In the genomic region with DNA sequence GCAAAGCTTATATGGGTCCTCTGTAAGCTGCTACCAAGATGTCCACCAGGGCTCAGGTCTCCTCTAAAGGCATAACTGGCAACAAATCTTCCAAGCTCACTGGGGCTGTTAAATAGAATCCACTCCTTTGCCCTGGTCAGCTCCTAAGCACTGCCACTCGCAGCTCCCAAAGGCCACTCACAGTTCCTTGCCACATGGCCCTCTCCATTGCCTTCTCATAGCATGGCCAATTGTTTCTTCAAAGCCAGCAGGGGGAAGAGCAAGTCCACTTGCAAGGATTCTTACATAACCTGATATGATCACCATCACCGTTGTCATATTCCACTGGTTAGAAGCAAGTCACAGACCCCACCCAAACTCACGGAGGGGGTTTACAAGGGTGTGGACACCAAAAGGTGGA, we compare ENCODE assay signal across 27 cellular contexts.
"Had no signal": no experiment of that assay in that cellular context is flagged by ENCODE, and none has a peak within 500 bp of the region (broad histone marks: within the 10 kb centered on the region; RNA-seq: fewer than 3 reads in every experiment).

No MANE protein-coding gene starts in this region.

- H3K4me1 ChIP-seq: stomach, suprapubic skin, testis, thyroid gland, tibial artery, tibial nerve, transverse colon, upper lobe of left lung, upper lobe of right lung, uterus, vagina had no signal

- H3K27ac ChIP-seq: stomach, suprapubic skin, testis, thoracic aorta, thyroid gland, tibial artery, tibial nerve, transverse colon, upper lobe of left lung, upper lobe of right lung, uterus, vagina had no signal

- H3K36me3 ChIP-seq: stomach, suprapubic skin, thoracic aorta, thyroid gland, tibial artery, tibial nerve, transverse colon, upper lobe of left lung, upper lobe of right lung, uterus, vagina had no signal

- H3K9me3 ChIP-seq: suprapubic skin, testis, thoracic aorta, thyroid gland, transverse colon, upper lobe of left lung, upper lobe of right lung, uterus, vagina had no signal

- H3K4me3 ChIP-seq: stomach, suprapubic skin, testis, thoracic aorta, thyroid gland, tibial artery, tibial nerve, transverse colon, upper lobe of left lung, upper lobe of right lung, uterus, vagina had no signal

- DNase-seq: stimulated activated CD4-positive, alpha-beta T cell treated with anti-CD3 and anti-CD28 coated beads, Interleukin-2, amount 100 ng/mL, for 48 hours; stimulated activated CD4-positive, alpha-beta T cell treated with anti-CD3 and anti-CD28 coated beads, Interleukin-4, amount 100 ng/mL, for 1 hour; stimulated activated CD4-positive, alpha-beta T cell treated with anti-CD3 and anti-CD28 coated beads, Interleukin-4, amount 100 ng/mL, for 24 hours; stimulated activated CD4-positive, alpha-beta T cell treated with anti-CD3 and anti-CD28 coated beads, Interleukin-4, amount 100 ng/mL, for 4 hours; stimulated activated CD8-positive, alpha-beta memory T cell treated with anti-CD3 and anti-CD28 coated beads, Interleukin-4, amount 100 ng/mL, for 48 hours; stimulated activated naive B cell treated with anti-CD40 and anti-IgM and Interleukin-4, amounts not matched to agents 10 μg/mL and 1 μg/mL and 100 μg/mL, for 72 hours; stimulated activated naive CD4-positive, alpha-beta T cell; stimulated activated naive CD4-positive, alpha-beta T cell treated with Interleukin-2 at 50 U/mL for 16 hours; stimulated activated naive CD8-positive, alpha-beta T cell treated with anti-CD3 and anti-CD28 coated beads, Interleukin-15, amount 100 ng/mL, for 72 hours; stimulated activated naive CD8-positive, alpha-beta T cell treated with anti-CD3 and anti-CD28 coated beads, Interleukin-15, Interleukin-2, amounts not matched to agents 100 U/mL and 50 U/mL, for 24 hours; stomach; substantia nigra; testis; thyroid gland; tibial artery; transverse colon; trophoblast cell; upper lobe of left lung; upper lobe of right lung; uterus had no signal

- H3K27me3 ChIP-seq: stomach, suprapubic skin, testis, thyroid gland, tibial artery, tibial nerve, transverse colon, upper lobe of left lung, upper lobe of right lung, uterus, vagina had no signal

- ATAC-seq: stimulated activated effector memory CD8-positive, alpha-beta T cell treated with anti-CD3 and anti-CD28 coated beads, Interleukin-12 subunit alpha, Interleukin-12 subunit beta, amount 100 ng/mL, for 72 hours; stimulated activated memory B cell treated with anti-CD40 and anti-IgM and Interleukin-4, amounts not matched to agents 10 μg/mL and 1 μg/mL and 100 μg/mL, for 72 hours; stimulated activated naive B cell treated with anti-CD40 and anti-IgM and Interleukin-4, amounts not matched to agents 10 μg/mL and 1 μg/mL and 100 μg/mL, for 72 hours; stimulated activated naive CD8-positive, alpha-beta T cell treated with anti-CD3 and anti-CD28 coated beads, Interleukin-15, amount 100 ng/mL, for 72 hours; stimulated activated naive CD8-positive, alpha-beta T cell treated with anti-CD3 and anti-CD28 coated beads, Interleukin-15, Interleukin-2, amounts not matched to agents 100 U/mL and 50 U/mL, for 24 hours; upper lobe of right lung had no signal

- FAIRE-seq: urothelium cell line had no signal
